ENCODE assay signal across 8 cellular contexts in genomic region chr11:64844330-64845124, GRCh38. TPM values are rescaled to one million over a fixed set of nuclear protein-coding genes. Genes with fewer than 3 reads are reported as not detected.
A peak's percentile ranks its signal among the peaks of the same experiment; 100 is the strongest.
DNase-seq lines count a peak whose midpoint lies in the region; ATAC-seq and TF ChIP-seq lines count a peak whose summit lies in the region.

A gene with protein sequence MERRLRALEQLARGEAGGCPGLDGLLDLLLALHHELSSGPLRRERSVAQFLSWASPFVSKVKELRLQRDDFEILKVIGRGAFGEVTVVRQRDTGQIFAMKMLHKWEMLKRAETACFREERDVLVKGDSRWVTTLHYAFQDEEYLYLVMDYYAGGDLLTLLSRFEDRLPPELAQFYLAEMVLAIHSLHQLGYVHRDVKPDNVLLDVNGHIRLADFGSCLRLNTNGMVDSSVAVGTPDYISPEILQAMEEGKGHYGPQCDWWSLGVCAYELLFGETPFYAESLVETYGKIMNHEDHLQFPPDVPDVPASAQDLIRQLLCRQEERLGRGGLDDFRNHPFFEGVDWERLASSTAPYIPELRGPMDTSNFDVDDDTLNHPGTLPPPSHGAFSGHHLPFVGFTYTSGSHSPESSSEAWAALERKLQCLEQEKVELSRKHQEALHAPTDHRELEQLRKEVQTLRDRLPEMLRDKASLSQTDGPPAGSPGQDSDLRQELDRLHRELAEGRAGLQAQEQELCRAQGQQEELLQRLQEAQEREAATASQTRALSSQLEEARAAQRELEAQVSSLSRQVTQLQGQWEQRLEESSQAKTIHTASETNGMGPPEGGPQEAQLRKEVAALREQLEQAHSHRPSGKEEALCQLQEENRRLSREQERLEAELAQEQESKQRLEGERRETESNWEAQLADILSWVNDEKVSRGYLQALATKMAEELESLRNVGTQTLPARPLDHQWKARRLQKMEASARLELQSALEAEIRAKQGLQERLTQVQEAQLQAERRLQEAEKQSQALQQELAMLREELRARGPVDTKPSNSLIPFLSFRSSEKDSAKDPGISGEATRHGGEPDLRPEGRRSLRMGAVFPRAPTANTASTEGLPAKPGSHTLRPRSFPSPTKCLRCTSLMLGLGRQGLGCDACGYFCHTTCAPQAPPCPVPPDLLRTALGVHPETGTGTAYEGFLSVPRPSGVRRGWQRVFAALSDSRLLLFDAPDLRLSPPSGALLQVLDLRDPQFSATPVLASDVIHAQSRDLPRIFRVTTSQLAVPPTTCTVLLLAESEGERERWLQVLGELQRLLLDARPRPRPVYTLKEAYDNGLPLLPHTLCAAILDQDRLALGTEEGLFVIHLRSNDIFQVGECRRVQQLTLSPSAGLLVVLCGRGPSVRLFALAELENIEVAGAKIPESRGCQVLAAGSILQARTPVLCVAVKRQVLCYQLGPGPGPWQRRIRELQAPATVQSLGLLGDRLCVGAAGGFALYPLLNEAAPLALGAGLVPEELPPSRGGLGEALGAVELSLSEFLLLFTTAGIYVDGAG (N-terminal part only) (minus strand): TSS chr11:64844653. CDS start chr11:64844569, 84 bp downstream.

- H3K4me1 ChIP-seq in SK-N-SH (ENCODE audit: control insufficient read depth in 1 of 2, insufficient read depth in 2 of 2, low read depth in 1 of 2, low read length in 1 of 2), result peaks cover 5 to 7% of the 10 kb centered on the region in 2 experiments; a peak in 2 of 4 replicates
- H3K4me1 ChIP-seq in heart left ventricle, result peaks cover 0 to 35% (median 28%) of the 10 kb centered on the region in 12 donors

- intact Hi-C loops in heart left ventricle (cut with DNase I), result loop anchor here (2.0 to 10.0 kb wide), 9 partner anchors 150 to 273 kb away; partner anchors contain the start of genes ARL2 (in 5 of the 10), BATF2 (in 3 of the 10), ZNHIT2 (in 3 of the 10) and TM7SF2 (in 2 of the 10)

- DNase-seq in GM10266 (ENCODE audit: extremely low spot score), result peak; percentile 88
- DNase-seq in MV-4-11 (lab: John Stamatoyannopoulos, UW), result peak; percentile 48
- DNase-seq in SK-N-SH, result peak; percentile 93
- DNase-seq in activated naive CD8-positive, alpha-beta T cell treated with anti-CD3 and anti-CD28 coated beads, Interleukin-2, amount 50 U/mL, for 16 hours (ENCODE audit: low read depth, low spot score), result peak; percentile 29
- DNase-seq in heart left ventricle, result peak; percentile 46 to 85 (median 68)
- DNase-seq in retina, result peak; percentile 63

- no peaks in the 10 kb centered on the region for H3K9me3 ChIP-seq in SK-N-SH
- H3K9me3 ChIP-seq in heart left ventricle, result no peaks in the 10 kb centered on the region

- H4K20me1 ChIP-seq in SK-N-SH (ENCODE audit: insufficient read depth), result no peaks in the 10 kb centered on the region

- peak; percentile 21; the same call in 1 of the 2 replicates for TF ChIP-seq RAD21 in SK-N-SH (IDR thresholded peaks at IDR 0.05; ENCODE audit: low read length)

- ATAC-seq in heart left ventricle (peak in 3 of 4 donors; percentile 36 to 63 (median 60)), HG03159 (IDR thresholded peaks at IDR 0.05; ENCODE audit: unreplicated experiment) (no peak), HG02970 (IDR thresholded peaks at IDR 0.05; ENCODE audit: low FRiP score, unreplicated experiment) (no peak)

- H3K4me3 ChIP-seq in SK-N-SH (ENCODE audit: low read depth in 2 of 2, low read length in 1 of 2), result peak within 1 kb of the TSS in 1 of 2 experiments; percentile 37; a peak in 2 of 4 replicates
- H3K4me3 ChIP-seq in heart left ventricle, result peak within 1 kb of the TSS; percentile 32 to 64 (median 48)

- POLR2A ChIA-PET in SK-N-SH (lab: Yijun Ruan, JAX), result no interaction called here

- TF ChIP-seq POLR2A in heart left ventricle (IDR thresholded peaks at IDR 0.05), result no peak

- WGBS in SK-N-SH (ENCODE audit: low lambda C conversion rate), result 22% methylated on average over 17 of the region's 96 CpGs
- WGBS in heart left ventricle, 4 donors, result 1 to 10% (median 3%) methylated on average over 4 to 96 of the region's 96 CpGs

- H3K9ac ChIP-seq in SK-N-SH, result no peak within 1 kb of the TSS

- TF ChIP-seq CTCF in GM10266 (IDR thresholded peaks at IDR 0.05; ENCODE audit: control insufficient read depth, insufficient read depth, low read depth, missing control alignments) (peak; percentile 76), SK-N-SH (IDR thresholded peaks at IDR 0.05) (peak; percentile 56), heart left ventricle (IDR thresholded peaks at IDR 0.05) (peak; percentile 45 to 75 (median 62))

- H3K27me3 ChIP-seq in SK-N-SH (ENCODE audit: insufficient read depth), result no peaks in the 10 kb centered on the region
- H3K27me3 ChIP-seq in heart left ventricle, result peaks cover 0 to 4% (median 0%) of the 10 kb centered on the region in 9 donors

- H3K4me2 ChIP-seq in SK-N-SH, result peak within 1 kb of the TSS; percentile 57; the same call in 1 of the 2 replicates

- peaks cover 15% of the 10 kb centered on the region for H3F3A ChIP-seq in SK-N-SH (replicated peaks; ENCODE audit: insufficient read depth)

- CTCF ChIA-PET in SK-N-SH (lab: Yijun Ruan, JAX), result interaction anchor here (1.0 to 12.8 kb wide), 15 partner anchors 9 to 273 kb away, joined by 3 to 530 read pairs (median 5); partner anchors contain the start of genes EHD1, MAP4K2 and ZNHIT2

- TF ChIP-seq EP300 in SK-N-SH (IDR thresholded peaks at IDR 0.05; ENCODE audit: borderline replicate concordance in 1 of 2, low read depth in 1 of 2, low read length in 1 of 2), result no peak

- H2AFZ ChIP-seq in SK-N-SH (ENCODE audit: low read depth), result peak within 1 kb of the TSS; percentile 51; the same call in 1 of the 2 replicates

- H3K36me3 ChIP-seq in SK-N-SH (replicated peaks in 1 of 2; ENCODE audit: control insufficient read depth in 1 of 2, insufficient read depth in 2 of 2, low read length in 1 of 2) (no peaks in the 10 kb centered on the region), heart left ventricle (no peaks in the 10 kb centered on the region)

- H3K27ac ChIP-seq in SK-N-SH (ENCODE audit: low read depth in 2 of 2, low read length in 1 of 2) (no peak within 1 kb of the TSS), heart left ventricle (peak within 1 kb of the TSS in 7 of 12 donors; percentile 8 to 47 (median 38))

- no peaks in the 10 kb centered on the region for H3K79me2 ChIP-seq in SK-N-SH (ENCODE audit: insufficient read depth)

- H3K9me2 ChIP-seq in SK-N-SH, result no peaks in the 10 kb centered on the region

TF ChIP-seq in SK-N-SH, 30 proteins besides CTCF, POLR2A, EP300 and RAD21:
- peak; percentile 44 for TF ChIP-seq NRF1 (IDR thresholded peaks at IDR 0.05; ENCODE audit: low read depth, low read length)
- no peak for TF ChIP-seq TEAD4 (IDR thresholded peaks at IDR 0.05; ENCODE audit: borderline replicate concordance, insufficient read depth)
- peak; percentile 15; the same call in 1 of the 2 replicates for TF ChIP-seq SMC3 (IDR thresholded peaks at IDR 0.05; ENCODE audit: low read depth, low read length)
- TF ChIP-seq RFX5 (IDR thresholded peaks at IDR 0.05; ENCODE audit: low read length), result no peak
- TF ChIP-seq EZH2phosphoT487 (IDR thresholded peaks at IDR 0.05; ENCODE audit: borderline replicate concordance, low read depth), result no peak
- no peak for TF ChIP-seq ELF1 (IDR thresholded peaks at IDR 0.05)
- TF ChIP-seq RCOR1 (IDR thresholded peaks at IDR 0.05; ENCODE audit: low read length), result no peak
- TF ChIP-seq PBX3 (IDR thresholded peaks at IDR 0.05), result no peak
- TF ChIP-seq TAF1 (IDR thresholded peaks at IDR 0.05; ENCODE audit: borderline replicate concordance, low read depth, low read length), result no peak

RNA-seq across cellular contexts. Expression of the gene that starts here (rescaled TPM):
- polyA plus RNA-seq in SK-N-SH (2012; rRNA removed) (0.33 and 0.42 TPM in 2 replicates), heart left ventricle (under 1 TPM; 0.12 to 0.15 TPM)
- 0.15 and 0.25 TPM in 2 replicates for polyA plus RNA-seq in SK-N-SH (2012; cell fraction: cytosol; rRNA removed)
- polyA plus RNA-seq in SK-N-SH (2012; cell fraction: nucleus; rRNA removed), result 1.00 and 1.3 TPM in 2 replicates
- under 1 TPM in 8 of 9 donors, not detected in 1; 0.12 to 0.50 (median 0.26) TPM for total RNA-seq in heart left ventricle

Comparison
In these comparisons a context has a peak if more than half of its experiments do, and no peak if none do; other contexts are left out.
1. Peak in DNase-seq, ATAC-seq, H3K4me3 ChIP-seq and H3K27ac ChIP-seq in heart left ventricle; RNA of the gene not detected or under 1 TPM.
2. DNase-seq: peak in every context shown above with its lines; median percentile 93 in SK-N-SH; 88 in GM10266; 68 in heart left ventricle; 63 in retina; 48 in MV-4-11; 29 in activated naive CD8-positive, alpha-beta T cell treated with anti-CD3 and anti-CD28 coated beads, Interleukin-2, amount 50 U/mL, for 16 hours.